In genomic region chr16:48246066-48246465, GRCh38 we compare ENCODE assay signal across 2 cellular contexts.
TF ChIP-seq lines count a peak whose summit lies in the region.

No MANE protein-coding gene starts in this region.

TF ChIP-seq in SK-N-SH, 30 proteins besides CTCF, POLR2A, EP300 and RAD21 (continued from another document):
- no peak for TF ChIP-seq MAX (IDR thresholded peaks at IDR 0.05; ENCODE audit: low read depth)

TF ChIP-seq in SK-N-SH treated with all-trans-retinoic acid at 6 μM for 48 hours, 23 proteins besides CTCF, POLR2A, EP300 and RAD21 (continued from another document):
- TF ChIP-seq, protein P1, sequence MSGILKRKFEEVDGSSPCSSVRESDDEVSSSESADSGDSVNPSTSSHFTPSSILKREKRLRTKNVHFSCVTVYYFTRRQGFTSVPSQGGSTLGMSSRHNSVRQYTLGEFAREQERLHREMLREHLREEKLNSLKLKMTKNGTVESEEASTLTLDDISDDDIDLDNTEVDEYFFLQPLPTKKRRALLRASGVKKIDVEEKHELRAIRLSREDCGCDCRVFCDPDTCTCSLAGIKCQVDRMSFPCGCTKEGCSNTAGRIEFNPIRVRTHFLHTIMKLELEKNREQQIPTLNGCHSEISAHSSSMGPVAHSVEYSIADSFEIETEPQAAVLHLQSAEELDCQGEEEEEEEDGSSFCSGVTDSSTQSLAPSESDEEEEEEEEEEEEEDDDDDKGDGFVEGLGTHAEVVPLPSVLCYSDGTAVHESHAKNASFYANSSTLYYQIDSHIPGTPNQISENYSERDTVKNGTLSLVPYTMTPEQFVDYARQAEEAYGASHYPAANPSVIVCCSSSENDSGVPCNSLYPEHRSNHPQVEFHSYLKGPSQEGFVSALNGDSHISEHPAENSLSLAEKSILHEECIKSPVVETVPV (CRISPR knock-in tag; IDR thresholded peaks at IDR 0.05), result no peak
- TF ChIP-seq ZNF565 (CRISPR knock-in tag; conservative IDR thresholded peaks at IDR 0.05; ENCODE audit: low read depth) (no peak), ZNF70 (CRISPR knock-in tag; IDR thresholded peaks at IDR 0.05) (no peak), GLIS3 (CRISPR knock-in tag; IDR thresholded peaks at IDR 0.05) (no peak), PATZ1 (CRISPR knock-in tag; IDR thresholded peaks at IDR 0.05; ENCODE audit: borderline replicate concordance) (no peak), TCF4 (CRISPR knock-in tag; IDR thresholded peaks at IDR 0.05; ENCODE audit: borderline replicate concordance) (no peak), ZFP30 (CRISPR knock-in tag; IDR thresholded peaks at IDR 0.05) (no peak), TSHZ2 (CRISPR knock-in tag; IDR thresholded peaks at IDR 0.05) (no peak), TOX (CRISPR knock-in tag; IDR thresholded peaks at IDR 0.05; ENCODE audit: borderline replicate concordance) (no peak)
